23 cellular contexts compared by ENCODE assay signal in the genomic region with DNA sequence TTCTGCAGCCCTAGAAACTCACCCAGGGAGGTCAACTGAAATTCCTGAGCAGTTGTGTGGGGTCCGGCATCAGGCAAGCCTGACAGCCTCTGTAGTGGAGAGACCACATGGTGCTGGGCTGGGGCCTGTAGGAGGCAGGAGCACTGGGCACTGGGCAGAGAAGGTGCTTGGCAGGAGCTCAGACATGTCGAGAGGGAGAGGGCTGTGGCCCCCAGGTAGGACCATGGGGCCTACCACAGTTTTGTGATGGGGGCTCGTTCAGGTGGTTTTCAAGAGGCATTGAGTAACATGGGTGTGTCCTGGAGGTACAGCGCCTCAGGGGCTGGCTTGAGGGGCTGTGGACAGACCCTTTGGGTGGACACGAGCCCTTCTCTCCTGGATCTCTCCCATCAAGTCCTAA.
"Had no signal": no experiment of that assay in that cellular context is flagged by ENCODE, and none has a peak within 500 bp of the region (broad histone marks: within the 10 kb centered on the region; RNA-seq: fewer than 3 reads in every experiment).

No MANE protein-coding gene starts in this region.

- H3K4me3 Mint-ChIP-seq: effector memory CD8-positive, alpha-beta T cell; memory B cell; naive thymus-derived CD4-positive, alpha-beta T cell; nephron; type B pancreatic cell had no signal

- H3K4me3 ChIP-seq: lung, smooth muscle cell, stomach, thyroid gland had no signal

- H3K36me3 ChIP-seq: neutrophil, stomach, thyroid gland had no signal

- H3K27ac Mint-ChIP-seq: effector memory CD8-positive, alpha-beta T cell; memory B cell; nephron; progenitor cell of endocrine pancreas; type B pancreatic cell had no signal

- H3K9ac ChIP-seq: parathyroid adenoma had no signal

- H3K9me3 Mint-ChIP-seq: effector memory CD8-positive, alpha-beta T cell; memory B cell; naive thymus-derived CD4-positive, alpha-beta T cell; nephron had no signal

- H3K27ac ChIP-seq: neutrophil, parathyroid adenoma, stomach, thyroid gland had no signal

- H3K4me1 ChIP-seq: parathyroid adenoma had no signal

- DNase-seq: cerebellar nuclear complex; cortex of kidney; effector memory CD8-positive, alpha-beta T cell; kidney; midbrain; naive thymus-derived CD4-positive, alpha-beta T cell; stimulated activated CD4-positive, alpha-beta T cell treated with anti-CD3 and anti-CD28 coated beads, Interleukin-12 subunit alpha, Interleukin-12 subunit beta, amount 100 ng/mL, for 4 hours; stimulated activated CD4-positive, alpha-beta T cell treated with anti-CD3 and anti-CD28 coated beads, Interleukin-1b, Interleukin-23, amount 100 ng/mL, for 48 hours; stimulated activated CD4-positive, alpha-beta T cell treated with anti-CD3 and anti-CD28 coated beads, Interleukin-4, amount 100 ng/mL, for 1 hour; stimulated activated CD8-positive, alpha-beta memory T cell treated with anti-CD3 and anti-CD28 coated beads, Interleukin-4, amount 100 ng/mL, for 48 hours; stimulated activated naive CD4-positive, alpha-beta T cell treated with Interleukin-2 at 50 U/mL for 16 hours; stomach; thyroid gland had no signal

- H3K36me3 Mint-ChIP-seq: memory B cell had no signal

- H3K27me3 Mint-ChIP-seq: naive thymus-derived CD4-positive, alpha-beta T cell; type B pancreatic cell had no signal

- H3K27me3 ChIP-seq: stomach, thyroid gland had no signal

- H3K9me3 ChIP-seq: neutrophil, stomach, thyroid gland had no signal

- ATAC-seq: effector memory CD8-positive, alpha-beta T cell; left lobe of liver; naive thymus-derived CD4-positive, alpha-beta T cell; sciatic nerve had no signal

- H3K4me1 Mint-ChIP-seq: memory B cell had no signal
